1 cellular context compared by ENCODE assay signal in the genomic region with DNA sequence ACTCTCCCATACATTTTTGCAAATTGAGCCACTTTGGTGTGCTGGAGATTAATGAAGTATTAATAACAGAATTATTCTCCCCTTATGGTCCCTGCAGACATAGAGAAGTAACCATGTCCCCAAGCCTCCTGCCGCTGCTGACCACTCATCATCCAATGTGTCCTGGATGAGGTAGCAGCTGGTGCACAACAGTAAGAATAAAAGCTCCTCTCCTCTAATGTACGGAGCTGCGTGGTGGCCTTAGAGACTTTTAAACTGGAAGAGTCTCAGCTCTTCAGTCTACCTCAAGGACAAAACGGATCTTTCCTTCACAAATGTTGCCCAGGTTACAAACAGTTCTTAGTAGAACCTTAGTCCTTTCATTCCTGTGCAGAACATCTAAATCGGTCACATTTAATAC.
TF ChIP-seq lines count a peak whose summit lies in the region.

No MANE protein-coding gene starts in this region.

TF ChIP-seq in GM23338, 12 proteins besides CTCF, POLR2A, EP300 and RAD21 (continued from another document):
- TF ChIP-seq, protein P1, sequence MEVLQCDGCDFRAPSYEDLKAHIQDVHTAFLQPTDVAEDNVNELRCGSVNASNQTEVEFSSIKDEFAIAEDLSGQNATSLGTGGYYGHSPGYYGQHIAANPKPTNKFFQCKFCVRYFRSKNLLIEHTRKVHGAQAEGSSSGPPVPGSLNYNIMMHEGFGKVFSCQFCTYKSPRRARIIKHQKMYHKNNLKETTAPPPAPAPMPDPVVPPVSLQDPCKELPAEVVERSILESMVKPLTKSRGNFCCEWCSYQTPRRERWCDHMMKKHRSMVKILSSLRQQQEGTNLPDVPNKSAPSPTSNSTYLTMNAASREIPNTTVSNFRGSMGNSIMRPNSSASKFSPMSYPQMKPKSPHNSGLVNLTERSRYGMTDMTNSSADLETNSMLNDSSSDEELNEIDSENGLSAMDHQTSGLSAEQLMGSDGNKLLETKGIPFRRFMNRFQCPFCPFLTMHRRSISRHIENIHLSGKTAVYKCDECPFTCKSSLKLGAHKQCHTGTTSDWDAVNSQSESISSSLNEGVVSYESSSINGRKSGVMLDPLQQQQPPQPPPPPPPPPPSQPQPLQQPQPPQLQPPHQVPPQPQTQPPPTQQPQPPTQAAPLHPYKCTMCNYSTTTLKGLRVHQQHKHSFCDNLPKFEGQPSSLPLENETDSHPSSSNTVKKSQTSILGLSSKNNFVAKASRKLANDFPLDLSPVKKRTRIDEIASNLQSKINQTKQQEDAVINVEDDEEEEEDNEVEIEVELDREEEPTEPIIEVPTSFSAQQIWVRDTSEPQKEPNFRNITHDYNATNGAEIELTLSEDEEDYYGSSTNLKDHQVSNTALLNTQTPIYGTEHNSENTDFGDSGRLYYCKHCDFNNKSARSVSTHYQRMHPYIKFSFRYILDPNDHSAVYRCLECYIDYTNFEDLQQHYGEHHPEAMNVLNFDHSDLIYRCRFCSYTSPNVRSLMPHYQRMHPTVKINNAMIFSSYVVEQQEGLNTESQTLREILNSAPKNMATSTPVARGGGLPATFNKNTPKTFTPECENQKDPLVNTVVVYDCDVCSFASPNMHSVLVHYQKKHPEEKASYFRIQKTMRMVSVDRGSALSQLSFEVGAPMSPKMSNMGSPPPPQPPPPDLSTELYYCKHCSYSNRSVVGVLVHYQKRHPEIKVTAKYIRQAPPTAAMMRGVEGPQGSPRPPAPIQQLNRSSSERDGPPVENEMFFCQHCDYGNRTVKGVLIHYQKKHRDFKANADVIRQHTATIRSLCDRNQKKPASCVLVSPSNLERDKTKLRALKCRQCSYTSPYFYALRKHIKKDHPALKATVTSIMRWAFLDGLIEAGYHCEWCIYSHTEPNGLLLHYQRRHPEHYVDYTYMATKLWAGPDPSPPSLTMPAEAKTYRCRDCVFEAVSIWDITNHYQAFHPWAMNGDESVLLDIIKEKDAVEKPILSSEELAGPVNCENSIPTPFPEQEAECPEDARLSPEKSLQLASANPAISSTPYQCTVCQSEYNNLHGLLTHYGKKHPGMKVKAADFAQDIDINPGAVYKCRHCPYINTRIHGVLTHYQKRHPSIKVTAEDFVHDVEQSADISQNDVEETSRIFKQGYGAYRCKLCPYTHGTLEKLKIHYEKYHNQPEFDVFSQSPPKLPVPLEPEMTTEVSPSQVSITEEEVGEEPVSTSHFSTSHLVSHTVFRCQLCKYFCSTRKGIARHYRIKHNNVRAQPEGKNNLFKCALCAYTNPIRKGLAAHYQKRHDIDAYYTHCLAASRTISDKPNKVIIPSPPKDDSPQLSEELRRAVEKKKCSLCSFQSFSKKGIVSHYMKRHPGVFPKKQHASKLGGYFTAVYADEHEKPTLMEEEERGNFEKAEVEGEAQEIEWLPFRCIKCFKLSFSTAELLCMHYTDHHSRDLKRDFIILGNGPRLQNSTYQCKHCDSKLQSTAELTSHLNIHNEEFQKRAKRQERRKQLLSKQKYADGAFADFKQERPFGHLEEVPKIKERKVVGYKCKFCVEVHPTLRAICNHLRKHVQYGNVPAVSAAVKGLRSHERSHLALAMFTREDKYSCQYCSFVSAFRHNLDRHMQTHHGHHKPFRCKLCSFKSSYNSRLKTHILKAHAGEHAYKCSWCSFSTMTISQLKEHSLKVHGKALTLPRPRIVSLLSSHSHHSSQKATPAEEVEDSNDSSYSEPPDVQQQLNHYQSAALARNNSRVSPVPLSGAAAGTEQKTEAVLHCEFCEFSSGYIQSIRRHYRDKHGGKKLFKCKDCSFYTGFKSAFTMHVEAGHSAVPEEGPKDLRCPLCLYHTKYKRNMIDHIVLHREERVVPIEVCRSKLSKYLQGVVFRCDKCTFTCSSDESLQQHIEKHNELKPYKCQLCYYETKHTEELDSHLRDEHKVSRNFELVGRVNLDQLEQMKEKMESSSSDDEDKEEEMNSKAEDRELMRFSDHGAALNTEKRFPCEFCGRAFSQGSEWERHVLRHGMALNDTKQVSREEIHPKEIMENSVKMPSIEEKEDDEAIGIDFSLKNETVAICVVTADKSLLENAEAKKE (CRISPR knock-in tag; IDR thresholded peaks at IDR 0.05), result no peak
- TF ChIP-seq ZNF331 (CRISPR knock-in tag; IDR thresholded peaks at IDR 0.05; ENCODE audit: low read depth) (no peak), POLR2AphosphoS5 (IDR thresholded peaks at IDR 0.05; ENCODE audit: low read depth) (no peak), CREB1 (CRISPR knock-in tag; IDR thresholded peaks at IDR 0.05; ENCODE audit: low read depth) (no peak), JUNB (IDR thresholded peaks at IDR 0.05; ENCODE audit: unreplicated experiment) (no peak)
- TF ChIP-seq, protein P2, sequence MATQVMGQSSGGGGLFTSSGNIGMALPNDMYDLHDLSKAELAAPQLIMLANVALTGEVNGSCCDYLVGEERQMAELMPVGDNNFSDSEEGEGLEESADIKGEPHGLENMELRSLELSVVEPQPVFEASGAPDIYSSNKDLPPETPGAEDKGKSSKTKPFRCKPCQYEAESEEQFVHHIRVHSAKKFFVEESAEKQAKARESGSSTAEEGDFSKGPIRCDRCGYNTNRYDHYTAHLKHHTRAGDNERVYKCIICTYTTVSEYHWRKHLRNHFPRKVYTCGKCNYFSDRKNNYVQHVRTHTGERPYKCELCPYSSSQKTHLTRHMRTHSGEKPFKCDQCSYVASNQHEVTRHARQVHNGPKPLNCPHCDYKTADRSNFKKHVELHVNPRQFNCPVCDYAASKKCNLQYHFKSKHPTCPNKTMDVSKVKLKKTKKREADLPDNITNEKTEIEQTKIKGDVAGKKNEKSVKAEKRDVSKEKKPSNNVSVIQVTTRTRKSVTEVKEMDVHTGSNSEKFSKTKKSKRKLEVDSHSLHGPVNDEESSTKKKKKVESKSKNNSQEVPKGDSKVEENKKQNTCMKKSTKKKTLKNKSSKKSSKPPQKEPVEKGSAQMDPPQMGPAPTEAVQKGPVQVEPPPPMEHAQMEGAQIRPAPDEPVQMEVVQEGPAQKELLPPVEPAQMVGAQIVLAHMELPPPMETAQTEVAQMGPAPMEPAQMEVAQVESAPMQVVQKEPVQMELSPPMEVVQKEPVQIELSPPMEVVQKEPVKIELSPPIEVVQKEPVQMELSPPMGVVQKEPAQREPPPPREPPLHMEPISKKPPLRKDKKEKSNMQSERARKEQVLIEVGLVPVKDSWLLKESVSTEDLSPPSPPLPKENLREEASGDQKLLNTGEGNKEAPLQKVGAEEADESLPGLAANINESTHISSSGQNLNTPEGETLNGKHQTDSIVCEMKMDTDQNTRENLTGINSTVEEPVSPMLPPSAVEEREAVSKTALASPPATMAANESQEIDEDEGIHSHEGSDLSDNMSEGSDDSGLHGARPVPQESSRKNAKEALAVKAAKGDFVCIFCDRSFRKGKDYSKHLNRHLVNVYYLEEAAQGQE (IDR thresholded peaks at IDR 0.05; ENCODE audit: unreplicated experiment), result no peak
TF ChIP-seq in GM23338: peak in this region for 0.
